Comparison of ENCODE assay signal across 8 cellular contexts in genomic region chr9:136587145-136587943, GRCh38. TPM values are rescaled to one million over a fixed set of nuclear protein-coding genes. Genes with fewer than 3 reads are reported as not detected.
A peak's percentile ranks its signal among the peaks of the same experiment; 100 is the strongest.
DNase-seq lines count a peak whose midpoint lies in the region; ATAC-seq and TF ChIP-seq lines count a peak whose summit lies in the region.

No MANE protein-coding gene starts in this region.

- peak; percentile 81 for DNase-seq in ELF-1 (ENCODE audit: low read depth, low spot score)
- DNase-seq in SK-N-SH = peak; percentile 87
- DNase-seq in left cardiac atrium = peak; percentile 81
- DNase-seq in posterior vena cava (ENCODE audit: low spot score) = peak; percentile 92
- DNase-seq in T-helper 2 cell = no peak
- no peak for DNase-seq in T-helper 2 cell treated with Interferon-gamma antibody and Interleukin-4, amounts not matched to agents 5 μg/mL and 100 μg/mL, for 36 hours (ENCODE audit: low spot score)

- peaks cover 5 to 17% of the 10 kb centered on the region in 2 experiments; a peak in 1 of 4 replicates for H3K4me1 ChIP-seq in SK-N-SH (ENCODE audit: control insufficient read depth in 1 of 2, insufficient read depth in 2 of 2, low read depth in 1 of 2, low read length in 1 of 2)

- 46% methylated on average over 26 of the region's 33 CpGs for WGBS in SK-N-SH (ENCODE audit: low lambda C conversion rate)

- H3K27me3 Mint-ChIP-seq in T-helper 2 cell treated with Interferon-gamma antibody and Interleukin-4, amounts not matched to agents 5 μg/mL and 100 μg/mL, for 36 hours (ENCODE audit: low read depth) = no peaks in the 10 kb centered on the region

- no peak for TF ChIP-seq CTCF in SK-N-SH (IDR thresholded peaks at IDR 0.05)

- no peak for TF ChIP-seq RAD21 in SK-N-SH (IDR thresholded peaks at IDR 0.05; ENCODE audit: low read length)

- no peak overlapping the region for H3K4me2 ChIP-seq in SK-N-SH

- H3K27ac ChIP-seq in SK-N-SH (ENCODE audit: low read depth in 2 of 2, low read length in 1 of 2) = no peak overlapping the region

- no peak overlapping the region for H3K4me3 ChIP-seq in SK-N-SH (ENCODE audit: low read depth in 2 of 2, low read length in 1 of 2)

- no peak for TF ChIP-seq EP300 in SK-N-SH (IDR thresholded peaks at IDR 0.05; ENCODE audit: borderline replicate concordance in 1 of 2, low read depth in 1 of 2, low read length in 1 of 2)

- peaks cover 3% of the 10 kb centered on the region for H3F3A ChIP-seq in SK-N-SH (replicated peaks; ENCODE audit: insufficient read depth)

- H3K27me3 ChIP-seq in SK-N-SH (ENCODE audit: insufficient read depth) = no peaks in the 10 kb centered on the region

- no peaks in the 10 kb centered on the region for H4K20me1 ChIP-seq in SK-N-SH (ENCODE audit: insufficient read depth)

- no peaks in the 10 kb centered on the region for H3K36me3 Mint-ChIP-seq in T-helper 2 cell treated with Interferon-gamma antibody and Interleukin-4, amounts not matched to agents 5 μg/mL and 100 μg/mL, for 36 hours (ENCODE audit: low read depth)

- H3K4me3 Mint-ChIP-seq in T-helper 2 cell treated with Interferon-gamma antibody and Interleukin-4, amounts not matched to agents 5 μg/mL and 100 μg/mL, for 36 hours = no peak overlapping the region

- intact Hi-C loops in left cardiac atrium (cut with DNase I) = no loop called here
- intact Hi-C loops in posterior vena cava (cut with DNase I) = no loop called here

- H3K36me3 ChIP-seq in SK-N-SH (replicated peaks in 1 of 2; ENCODE audit: control insufficient read depth in 1 of 2, insufficient read depth in 2 of 2, low read length in 1 of 2) = no peaks in the 10 kb centered on the region

- CTCF ChIA-PET in SK-N-SH (lab: Yijun Ruan, JAX) = interaction anchor here (0.8 to 1.6 kb wide), 4 partner anchors 38 to 103 kb away, joined by 3 to 5 read pairs (median 5); no protein-coding TSS in a partner anchor

- H3K79me2 ChIP-seq in SK-N-SH (ENCODE audit: insufficient read depth) = no peaks in the 10 kb centered on the region

- no peaks in the 10 kb centered on the region for H3K9me2 ChIP-seq in SK-N-SH

- no peak overlapping the region for H3K27ac Mint-ChIP-seq in T-helper 2 cell treated with Interferon-gamma antibody and Interleukin-4, amounts not matched to agents 5 μg/mL and 100 μg/mL, for 36 hours

- H3K9ac ChIP-seq in SK-N-SH = no peak overlapping the region

- H3K9me3 Mint-ChIP-seq in T-helper 2 cell treated with Interferon-gamma antibody and Interleukin-4, amounts not matched to agents 5 μg/mL and 100 μg/mL, for 36 hours = no peaks in the 10 kb centered on the region

- POLR2A ChIA-PET in SK-N-SH (lab: Yijun Ruan, JAX) = interaction anchor here (0.7 kb wide), 1 partner anchor 38 kb away, joined by 4 read pairs; no protein-coding TSS in a partner anchor

- ATAC-seq in left cardiac atrium (peak; percentile 51 to 63), HG03521 (IDR thresholded peaks at IDR 0.05; ENCODE audit: unreplicated experiment) (no peak), HG03108 (IDR thresholded peaks at IDR 0.05; ENCODE audit: unreplicated experiment) (no peak)

- H3K9me3 ChIP-seq in SK-N-SH = no peaks in the 10 kb centered on the region

- peaks cover 9% of the 10 kb centered on the region for H3K4me1 Mint-ChIP-seq in T-helper 2 cell treated with Interferon-gamma antibody and Interleukin-4, amounts not matched to agents 5 μg/mL and 100 μg/mL, for 36 hours (ENCODE audit: low read depth)

- H2AFZ ChIP-seq in SK-N-SH (ENCODE audit: low read depth) = no peak overlapping the region

TF ChIP-seq in SK-N-SH, 30 proteins besides CTCF, POLR2A, EP300 and RAD21:
- TF ChIP-seq RFX5 (IDR thresholded peaks at IDR 0.05; ENCODE audit: low read length) (no peak), GATA2 (CRISPR knock-in tag; IDR thresholded peaks at IDR 0.05) (no peak)
TF ChIP-seq in SK-N-SH: peak in this region for 0.

RNA-seq across cellular contexts. Expression of gene NOTCH1, which starts 41.5 kb away (rescaled TPM):
- 2.6 and 6.6 TPM in 2 replicates for polyA plus RNA-seq in SK-N-SH (2012; rRNA removed)
- 3.3 and 4.8 TPM in 2 replicates for polyA plus RNA-seq in SK-N-SH (2012; cell fraction: cytosol; rRNA removed)
- polyA plus RNA-seq in SK-N-SH (2012; cell fraction: nucleus; rRNA removed) = 25.0 and 35.2 TPM in 2 replicates
- total RNA-seq in left cardiac atrium = 10 to 100 TPM; 22.7 to 36.0 TPM
- 10 to 100 TPM; 35.5 to 40.4 TPM for total RNA-seq in posterior vena cava

Comparison
In these comparisons a context has a peak if more than half of its experiments do, and no peak if none do; other contexts are left out.
1. DNase-seq: peak in ELF-1 (single experiment), SK-N-SH (single experiment), left cardiac atrium (single experiment) and posterior vena cava (single experiment); none in T-helper 2 cell (0 of 5) and T-helper 2 cell treated with Interferon-gamma antibody and Interleukin-4, amounts not matched to agents 5 μg/mL and 100 μg/mL, for 36 hours (single experiment).
2. ATAC-seq: peak in left cardiac atrium (2 of 2); none in HG03521 (single experiment) and HG03108 (single experiment).